In the genomic region with DNA sequence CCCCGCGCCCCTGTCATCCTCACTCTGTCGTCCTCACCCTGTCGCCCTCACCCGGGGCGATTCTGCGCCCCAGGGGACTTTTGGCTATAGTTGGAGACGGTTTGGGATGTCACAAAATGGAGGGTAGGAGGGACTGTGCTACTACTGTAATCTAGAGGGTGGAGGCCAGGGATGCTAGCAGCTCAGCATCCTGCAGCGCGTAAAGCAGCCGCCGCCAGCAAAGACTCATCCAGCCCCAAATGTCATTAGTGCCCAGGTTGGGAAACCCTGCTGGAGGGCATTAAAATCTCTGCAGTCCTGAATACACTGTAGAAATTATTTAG, we compare ENCODE assay signal across 8 cellular contexts. TPM values are rescaled to one million over a fixed set of nuclear protein-coding genes. Genes with fewer than 3 reads are reported as not detected.
DNase-seq lines count a peak whose midpoint lies in the region; ATAC-seq and TF ChIP-seq lines count a peak whose summit lies in the region.

No MANE protein-coding gene starts in this region.

- intact Hi-C loops in ascending aorta (cut with DNase I) = loop anchor here (1.0 kb wide), 1 partner anchor 29 kb away; no protein-coding TSS in a partner anchor
- intact Hi-C loops in left lung (cut with DNase I) = no loop called here
- intact Hi-C loops in thyroid gland (cut with DNase I) = no loop called here

- H3K36me3 ChIP-seq in ascending aorta = peaks cover 37 to 39% of the 10 kb centered on the region in 2 donors
- H3K36me3 ChIP-seq in left lung = peaks cover 0 to 44% of the 10 kb centered on the region in 2 donors
- H3K36me3 ChIP-seq in thyroid gland = peaks cover 35 to 38% of the 10 kb centered on the region in 2 donors

- H3K27me3 ChIP-seq in ascending aorta (no peaks in the 10 kb centered on the region), left lung (no peaks in the 10 kb centered on the region), thyroid gland (no peaks in the 10 kb centered on the region)

- peaks cover 0 to 1% of the 10 kb centered on the region in 2 donors for H3K9me3 ChIP-seq in ascending aorta
- H3K9me3 ChIP-seq in left lung = peaks cover 0 to 1% of the 10 kb centered on the region in 2 donors
- H3K9me3 ChIP-seq in thyroid gland = no peaks in the 10 kb centered on the region

- peak; percentile 30 for ATAC-seq in HG02943 (IDR thresholded peaks at IDR 0.05; ENCODE audit: low read depth, unreplicated experiment)
- no peak for ATAC-seq in left lung
- ATAC-seq in GM19452 (IDR thresholded peaks at IDR 0.05; ENCODE audit: unreplicated experiment) = no peak

- DNase-seq in ascending aorta (ENCODE audit: low spot score in 2 of 2) (no peak), left lung (no peak), thyroid gland (no peak), epidermal melanocyte (ENCODE audit: insufficient read length, low spot score) (no peak), NCI-H1694 treated with DMSO at 0.1 percent for 48 hours (lab: John Stamatoyannopoulos, UW) (no peak)

- no peak for TF ChIP-seq POLR2A in thyroid gland (IDR thresholded peaks at IDR 0.05)

- 0% methylated on average over 4 to 9 of the region's 12 CpGs for WGBS in thyroid gland, 2 donors

- H3K4me1 ChIP-seq in ascending aorta (peaks cover 0 to 6% of the 10 kb centered on the region in 2 donors), left lung (peaks cover 6 to 17% of the 10 kb centered on the region in 2 donors), thyroid gland (peaks cover 8 to 10% of the 10 kb centered on the region in 2 donors)

- H3K27ac ChIP-seq in C4-2B = peak overlapping the region; percentile 86
- H3K27ac ChIP-seq in ascending aorta = peak overlapping the region; percentile 52 to 69
- H3K27ac ChIP-seq in left lung = peak overlapping the region; percentile 44 to 93
- peak overlapping the region; percentile 33 to 84 (median 64) for H3K27ac ChIP-seq in thyroid gland

- H3K4me3 ChIP-seq in ascending aorta (peak overlapping the region; percentile 74 to 83), left lung (peak overlapping the region; percentile 92 to 99), thyroid gland (replicated peaks in 1 of 3) (peak overlapping the region; percentile 65 to 98 (median 97))

- no peak for TF ChIP-seq CTCF in C4-2B (conservative IDR thresholded peaks at IDR 0.05)
- no peak for TF ChIP-seq CTCF in ascending aorta (IDR thresholded peaks at IDR 0.05)
- TF ChIP-seq CTCF in left lung (IDR thresholded peaks at IDR 0.05) = no peak
- no peak for TF ChIP-seq CTCF in thyroid gland (IDR thresholded peaks at IDR 0.05)

RNA-seq across cellular contexts. Expression of gene ZNF557, which starts 0.4 kb away (rescaled TPM):
- total RNA-seq in ascending aorta = 0.75 TPM
- total RNA-seq in left lung = 10 to 100 TPM in 1 of 2 donors, 1 to 10 TPM in 1; 7.8 to 10.5 TPM
- total RNA-seq in thyroid gland = 10 to 100 TPM in 3 of 4 donors, 1 to 10 TPM in 1; 9.5 to 16.9 (median 13.7) TPM

RNA-seq across cellular contexts. Expression of gene MBD3L3, which starts 11.4 kb away (rescaled TPM):
- total RNA-seq in ascending aorta (not detected), left lung (not detected), thyroid gland (not detected)

RNA-seq across cellular contexts. Expression of gene MBD3L2, which starts 20.7 kb away (rescaled TPM):
- total RNA-seq in ascending aorta (not detected), left lung (not detected), thyroid gland (not detected)

RNA-seq across cellular contexts. Expression of gene MBD3L4, which starts 29.9 kb away (rescaled TPM):
- total RNA-seq in ascending aorta (not detected), left lung (not detected), thyroid gland (not detected)

RNA-seq across cellular contexts. Expression of gene MBD3L5, which starts 39.5 kb away (rescaled TPM):
- total RNA-seq in ascending aorta = not detected
- total RNA-seq in left lung = not detected
- not detected for total RNA-seq in thyroid gland
